28 cellular contexts compared by ENCODE assay signal in the genomic region with DNA sequence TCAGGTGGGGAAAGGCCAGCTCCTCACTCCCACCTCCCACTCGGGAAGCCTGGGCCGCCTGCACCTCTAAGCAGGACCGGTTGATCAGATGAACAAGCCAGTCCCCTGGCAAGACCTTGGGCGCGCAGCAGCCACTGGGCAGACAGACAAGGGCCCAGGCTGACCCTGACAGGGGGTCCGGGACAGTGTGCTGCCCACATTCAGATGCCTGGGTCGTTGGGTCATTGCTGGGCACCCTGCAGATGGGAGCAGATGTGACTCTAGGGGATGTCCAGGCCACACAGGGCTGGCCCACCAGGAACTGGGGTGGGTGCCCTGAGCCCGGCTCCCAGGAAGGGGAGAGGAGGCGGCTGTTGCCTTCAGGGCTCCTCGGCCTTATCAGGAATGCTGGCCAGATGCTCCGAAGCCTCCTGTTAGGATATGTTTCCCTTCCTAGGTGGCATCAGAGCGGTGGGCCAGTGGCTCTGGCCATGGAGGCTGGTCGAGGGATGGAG. TPM values are rescaled to one million over a fixed set of nuclear protein-coding genes. Genes with fewer than 3 reads are reported as not detected.
"Had no signal": no experiment of that assay in that cellular context is flagged by ENCODE, and none has a peak within 500 bp of the region (broad histone marks: within the 10 kb centered on the region; RNA-seq: fewer than 3 reads in every experiment).

No MANE protein-coding gene starts in this region.

- H3K27ac ChIP-seq: hepatocyte, neutrophil, parathyroid adenoma, thoracic aorta, WERI-Rb-1 had no signal

- H3K27me3 ChIP-seq: hepatocyte had no signal

- H3K4me3 ChIP-seq: hepatocyte, thoracic aorta had no signal

- ATAC-seq: activated CD8-positive, alpha-beta T cell treated with anti-CD3 and anti-CD28 coated beads, Interleukin-2, amount 10 ng/mL, durations not matched to agents 7 days and 5 days; esophagus mucosa; left lobe of liver; natural killer cell; T-cell had no signal

- H3K27ac Mint-ChIP-seq: activated CD8-positive, alpha-beta T cell treated with anti-CD3 and anti-CD28 coated beads, Interleukin-2, amount 10 ng/mL, durations not matched to agents 7 days and 5 days; activated naive CD4-positive, alpha-beta T cell treated with anti-CD3 and anti-CD28 coated beads, Interleukin-2, amount 50 U/mL, for 24 hours; activated T-helper 1 cell treated with anti-CD3 and anti-CD28 coated beads, Interleukin-12 subunit alpha, Interleukin-12 subunit beta, Interleukin-2, Interleukin-4 antibody, amounts not matched to agents 30 ng/mL and 10 ng/mL and 1 ng/mL, durations not matched to agents 14 hours and 24 hours and 36 hours; natural killer cell; T-cell; T-helper 2 cell treated with Interferon-gamma antibody and Interleukin-4, amounts not matched to agents 5 μg/mL and 100 μg/mL, for 36 hours; type B pancreatic cell had no signal

- H3K36me3 Mint-ChIP-seq: activated naive CD4-positive, alpha-beta T cell treated with anti-CD3 and anti-CD28 coated beads, Interleukin-2, amount 50 U/mL, for 24 hours; brain; natural killer cell; T-cell; type B pancreatic cell had no signal

- H3K27me3 Mint-ChIP-seq: type B pancreatic cell had no signal

- H3K36me3 ChIP-seq: neutrophil, thoracic aorta, WERI-Rb-1 had no signal

- H3K4me3 Mint-ChIP-seq: activated CD8-positive, alpha-beta T cell treated with anti-CD3 and anti-CD28 coated beads, Interleukin-2, amount 10 ng/mL, durations not matched to agents 7 days and 5 days; activated naive CD4-positive, alpha-beta T cell treated with anti-CD3 and anti-CD28 coated beads, Interleukin-2, amount 50 U/mL, for 24 hours; activated T-helper 1 cell treated with anti-CD3 and anti-CD28 coated beads, Interleukin-12 subunit alpha, Interleukin-12 subunit beta, Interleukin-2, Interleukin-4 antibody, amounts not matched to agents 30 ng/mL and 10 ng/mL and 1 ng/mL, durations not matched to agents 14 hours and 24 hours and 36 hours; brain; natural killer cell; T-cell; T-helper 2 cell treated with Interferon-gamma antibody and Interleukin-4, amounts not matched to agents 5 μg/mL and 100 μg/mL, for 36 hours; type B pancreatic cell had no signal

- H3K9me3 ChIP-seq: neutrophil, thoracic aorta had no signal

- DNase-seq: activated CD4-positive, alpha-beta T cell treated with anti-CD3 and anti-CD28 coated beads, Interleukin-2, amount 50 U/mL, for 1 hour; activated CD4-positive, CD25-positive, alpha-beta regulatory T cell treated with anti-CD3 and anti-CD28 coated beads, Interleukin-2, amount 50 U/mL, for 72 hours; activated CD8-positive, alpha-beta T cell treated with anti-CD3 and anti-CD28 coated beads, Interleukin-2, amount 10 ng/mL, durations not matched to agents 7 days and 5 days; activated gamma-delta T cell; anterior cingulate cortex; caudate nucleus; effector memory CD4-positive, alpha-beta T cell; foreskin melanocyte; mammary epithelial cell; midbrain; natural killer cell; stimulated activated CD4-positive, alpha-beta T cell treated with anti-CD3 and anti-CD28 coated beads, Interleukin-4, amount 100 ng/mL, for 24 hours; stimulated activated naive CD4-positive, alpha-beta T cell treated with Interleukin-2 at 50 U/mL for 16 hours; T-cell; WERI-Rb-1 had no signal

- H3K4me1 ChIP-seq: parathyroid adenoma had no signal

- H3K4me1 Mint-ChIP-seq: natural killer cell, T-cell had no signal

- H3K9ac ChIP-seq: parathyroid adenoma had no signal

- H3K9me3 Mint-ChIP-seq: activated naive CD4-positive, alpha-beta T cell treated with anti-CD3 and anti-CD28 coated beads, Interleukin-2, amount 50 U/mL, for 24 hours; natural killer cell; T-helper 2 cell treated with Interferon-gamma antibody and Interleukin-4, amounts not matched to agents 5 μg/mL and 100 μg/mL, for 36 hours; type B pancreatic cell had no signal

RNA-seq across cellular contexts. Expression of a gene that starts 17.3 kb away (rescaled TPM):
- total RNA-seq: activated CD8-positive, alpha-beta T cell treated with anti-CD3 and anti-CD28 coated beads, Interleukin-2, amount 10 ng/mL, durations not matched to agents 7 days and 5 days; activated T-helper 1 cell treated with anti-CD3 and anti-CD28 coated beads, Interleukin-12 subunit alpha, Interleukin-12 subunit beta, Interleukin-2, Interleukin-4 antibody, amounts not matched to agents 30 ng/mL and 10 ng/mL and 1 ng/mL, durations not matched to agents 14 hours and 24 hours and 36 hours; dermis microvascular lymphatic vessel endothelial cell; endothelial cell of umbilical vein; esophagus mucosa; mammary epithelial cell; natural killer cell; T-cell; thoracic aorta had no signal
- polyA plus RNA-seq: endothelial cell of umbilical vein, hepatocyte had no signal
